ENCODE assay signal across 9 cellular contexts in genomic region chr1:115654663-115655306, GRCh38. TPM values are rescaled to one million over a fixed set of nuclear protein-coding genes. Genes with fewer than 3 reads are reported as not detected.
DNase-seq lines count a peak whose midpoint lies in the region; ATAC-seq and TF ChIP-seq lines count a peak whose summit lies in the region.
"Had no signal": no experiment of that assay in that cellular context is flagged by ENCODE, and none has a peak within 500 bp of the region (broad histone marks: within the 10 kb centered on the region; RNA-seq: fewer than 3 reads in every experiment).

No MANE protein-coding gene starts in this region.

- ATAC-seq in HG03039 (IDR thresholded peaks at IDR 0.05; ENCODE audit: unreplicated experiment) (no peak), HG03280 (IDR thresholded peaks at IDR 0.05; ENCODE audit: unreplicated experiment) (no peak)
- ATAC-seq: stimulated activated naive B cell treated with anti-CD40 and anti-IgM and Interleukin-4, amounts not matched to agents 10 μg/mL and 1 μg/mL and 100 μg/mL, for 72 hours had no signal

- DNase-seq in AG10803 (ENCODE audit: low read depth) = peak; percentile 15
- DNase-seq in Kasumi-1 (lab: John Stamatoyannopoulos, UW) = peak; percentile 53 to 62
- DNase-seq in coronary artery (ENCODE audit: low spot score) = peak; percentile 52
- peak; percentile 78 for DNase-seq in lung microvascular endothelial cell (ENCODE audit: low read depth in 2 of 2)
- no peak for DNase-seq in AML-193 (lab: John Stamatoyannopoulos, UW)
- no peak for DNase-seq in brain microvascular endothelial cell
- DNase-seq: stimulated activated naive B cell treated with anti-CD40 and anti-IgM and Interleukin-4, amounts not matched to agents 10 μg/mL and 1 μg/mL and 100 μg/mL, for 72 hours had no signal

- H3K27ac ChIP-seq in coronary artery (no peak overlapping the region), brain microvascular endothelial cell (no peak overlapping the region)

- H3K27me3 ChIP-seq in brain microvascular endothelial cell (replicated peaks) = no peaks in the 10 kb centered on the region

- peaks cover 9% of the 10 kb centered on the region for H3K36me3 ChIP-seq in brain microvascular endothelial cell (replicated peaks)

- TF ChIP-seq CTCF in AG10803 (conservative IDR thresholded peaks at IDR 0.05; ENCODE audit: low read length) (no peak), coronary artery (IDR thresholded peaks at IDR 0.05) (no peak), brain microvascular endothelial cell (IDR thresholded peaks at IDR 0.05; ENCODE audit: low read depth, low read length, missing control alignments) (no peak)

- H3K4me3 ChIP-seq in AG10803 (ENCODE audit: low read length) = no peak overlapping the region
- H3K4me3 ChIP-seq in coronary artery = no peak overlapping the region
- H3K4me3 ChIP-seq in brain microvascular endothelial cell (ENCODE audit: low read depth, low read length) = no peak overlapping the region

- in situ Hi-C loops in brain microvascular endothelial cell (cut with HindIII; ENCODE audit: low pct_ligation_motif_present, low sequenced_read_pairs) = no loop called here

RNA-seq across cellular contexts. Expression of gene VANGL1, which starts 13.0 kb away (rescaled TPM):
- total RNA-seq in lung microvascular endothelial cell = 12.2 and 13.9 TPM in 2 replicates

Comparison
In these comparisons a context has a peak if more than half of its experiments do, and no peak if none do; other contexts are left out.
1. DNase-seq: peak in AG10803 (single experiment), Kasumi-1 (2 of 2), coronary artery (single experiment) and lung microvascular endothelial cell (2 of 2); none in AML-193 (0 of 2) and brain microvascular endothelial cell (single experiment).